In genomic region chr4:37686373-37687174, GRCh38 we compare ENCODE assay signal across 1 cellular context.
TF ChIP-seq lines count a peak whose summit lies in the region.

RELL1 (minus strand) TSS chr4:37686376; CDS start chr4:37686287, 89 bp downstream.

TF ChIP-seq in HEK293, 187 proteins besides CTCF, POLR2A, EP300 and RAD21 (continued from another document):
- TF ChIP-seq ZBTB11 (tag by site-specific recombination; conservative IDR thresholded peaks at IDR 0.05; ENCODE audit: low read depth) (peak; percentile 63), KLF1 (tag by site-specific recombination; IDR thresholded peaks at IDR 0.05) (peak; percentile 96), MEIS1 (CRISPR knock-in tag; IDR thresholded peaks at IDR 0.05; ENCODE audit: borderline replicate concordance) (no peak), ZSCAN30 (tag by site-specific recombination; IDR thresholded peaks at IDR 0.05) (0 out of 2 replicates have a peak, but pooled peaks have one; percentile 16), ZNF302 (tag by site-specific recombination; IDR thresholded peaks at IDR 0.05; ENCODE audit: low read depth) (no peak), ZBTB8A (tag by site-specific recombination; IDR thresholded peaks at IDR 0.05) (peak; percentile 91), RBAK (tag by site-specific recombination; IDR thresholded peaks at IDR 0.05) (no peak), ZSCAN5A (tag by site-specific recombination; IDR thresholded peaks at IDR 0.05) (no peak), ZNF121 (tag by site-specific recombination; IDR thresholded peaks at IDR 0.05) (peak; percentile 94), ZNF362 (tag by site-specific recombination; IDR thresholded peaks at IDR 0.05) (no peak), KLF16 (tag by site-specific recombination; IDR thresholded peaks at IDR 0.05) (peak; percentile 91), IKZF3 (tag by site-specific recombination; IDR thresholded peaks at IDR 0.05) (peak; percentile 97), KLF10 (tag by site-specific recombination; IDR thresholded peaks at IDR 0.05) (peak; percentile 88), ZNF560 (tag by site-specific recombination; IDR thresholded peaks at IDR 0.05; ENCODE audit: borderline replicate concordance) (no peak), ZNF146 (tag by site-specific recombination; IDR thresholded peaks at IDR 0.05) (no peak), ZNF398 (tag by site-specific recombination; IDR thresholded peaks at IDR 0.05) (0 out of 2 replicates have a peak, but pooled peaks have one; percentile 11), KLF8 (tag by site-specific recombination; IDR thresholded peaks at IDR 0.05) (peak; percentile 99), ZXDB (tag by site-specific recombination; IDR thresholded peaks at IDR 0.05) (no peak), ZNF548 (tag by site-specific recombination; IDR thresholded peaks at IDR 0.05) (no peak), TCF7L2 (IDR thresholded peaks at IDR 0.05; ENCODE audit: borderline replicate concordance, low read depth, low read length) (no peak), TRIM28 (IDR thresholded peaks at IDR 0.05; ENCODE audit: borderline replicate concordance, low read length) (no peak), ZSCAN18 (tag by site-specific recombination; IDR thresholded peaks at IDR 0.05) (no peak), ZNF561 (tag by site-specific recombination; IDR thresholded peaks at IDR 0.05; ENCODE audit: borderline replicate concordance) (peak; percentile 19; the same call in 1 of the 2 replicates), ZFP69B (tag by site-specific recombination; IDR thresholded peaks at IDR 0.05) (no peak), ZNF341 (tag by site-specific recombination; IDR thresholded peaks at IDR 0.05; ENCODE audit: low read depth) (peak; percentile 82), ZNF670 (tag by site-specific recombination; IDR thresholded peaks at IDR 0.05; ENCODE audit: low read depth) (no peak), ZFHX2 (tag by site-specific recombination; conservative IDR thresholded peaks at IDR 0.05) (peak; percentile 89), ZBTB20 (tag by site-specific recombination; IDR thresholded peaks at IDR 0.05) (peak; percentile 13; the same call in 1 of the 2 replicates), ZEB2 (tag by site-specific recombination; IDR thresholded peaks at IDR 0.05) (no peak), ZNF600 (tag by site-specific recombination; IDR thresholded peaks at IDR 0.05) (no peak; the same call in 1 of the 2 replicates), HIC1 (tag by site-specific recombination; IDR thresholded peaks at IDR 0.05) (peak; percentile 74), ZBTB7A (tag by site-specific recombination; IDR thresholded peaks at IDR 0.05; ENCODE audit: low read depth) (no peak), REST (tag by site-specific recombination; IDR thresholded peaks at IDR 0.05) (no peak), KLF9 (tag by site-specific recombination; IDR thresholded peaks at IDR 0.05; ENCODE audit: low read depth) (peak; percentile 99), ZNF391 (tag by site-specific recombination; IDR thresholded peaks at IDR 0.05; ENCODE audit: borderline replicate concordance, low read depth) (no peak), SP2 (tag by site-specific recombination; IDR thresholded peaks at IDR 0.05) (peak; percentile 95), PRDM10 (tag by site-specific recombination; IDR thresholded peaks at IDR 0.05) (peak; percentile 56), ZNF366 (tag by site-specific recombination; conservative IDR thresholded peaks at IDR 0.05) (peak; percentile 31; the same call in 1 of the 2 replicates), ZNF610 (tag by site-specific recombination; IDR thresholded peaks at IDR 0.05; ENCODE audit: borderline replicate concordance) (no peak)
